In genomic region chr5:152505442-152506042, GRCh38 we compare ENCODE assay signal across 9 cellular contexts.
DNase-seq lines count a peak whose midpoint lies in the region; TF ChIP-seq lines count a peak whose summit lies in the region.
"Had no signal": no experiment of that assay in that cellular context is flagged by ENCODE, and none has a peak within 500 bp of the region (broad histone marks: within the 10 kb centered on the region; RNA-seq: fewer than 3 reads in every experiment).

No MANE protein-coding gene starts in this region.

- no peak overlapping the region for H2AFZ ChIP-seq in Karpas-422 (ENCODE audit: low read length)

- H4K20me1 ChIP-seq in Karpas-422 (ENCODE audit: insufficient read depth, low read depth, low read length) = no peaks in the 10 kb centered on the region

- peaks cover 4% of the 10 kb centered on the region for H3K27me3 Mint-ChIP-seq in brain

- no peak overlapping the region for H3K4me3 Mint-ChIP-seq in brain

- no peaks in the 10 kb centered on the region for H3K9me2 ChIP-seq in Karpas-422 (replicated peaks; ENCODE audit: insufficient read depth, low read length)

- H3K79me2 ChIP-seq in Karpas-422 (ENCODE audit: low read length) = no peaks in the 10 kb centered on the region

- peak; percentile 0 for DNase-seq in activated CD8-positive, alpha-beta memory T cell treated with anti-CD3 and anti-CD28 coated beads, Interleukin-2, amount 50 U/mL, for 24 hours (ENCODE audit: extremely low read depth)
- DNase-seq in activated CD8-positive, alpha-beta memory T cell treated with anti-CD3 and anti-CD28 coated beads, Interleukin-2, amount 50 U/mL, for 4 hours = no peak
- DNase-seq in H4 (ENCODE audit: low spot score) = peak; percentile 19
- DNase-seq in Karpas-422 = peak; percentile 84
- DNase-seq in RPMI7951 (ENCODE audit: low read depth) = peak; percentile 46
- peak; percentile 64 for DNase-seq in islet precursor cell
- DNase-seq in stimulated activated CD4-positive, alpha-beta T cell treated with anti-CD3 and anti-CD28 coated beads, Interleukin-4, amount 100 ng/mL, for 24 hours = peak; percentile 40

- peak overlapping the region in 1 of 5 experiments; percentile 39 for H3K27ac Mint-ChIP-seq in brain

- H3K4me1 ChIP-seq in Karpas-422 (ENCODE audit: low read length) = no peaks in the 10 kb centered on the region

- no peaks in the 10 kb centered on the region for H3K9me3 ChIP-seq in Karpas-422 (ENCODE audit: low read length)
- H3K9me3 ChIP-seq: neutrophil had no signal

- no peak overlapping the region for H3K4me2 ChIP-seq in Karpas-422 (ENCODE audit: low read depth, low read length, poor library complexity, severe bottlenecking)

- no peaks in the 10 kb centered on the region for H3K36me3 Mint-ChIP-seq in brain

- no peak overlapping the region for H3K9ac ChIP-seq in Karpas-422 (ENCODE audit: low read length)

- peaks cover 0 to 3% (median 0%) of the 10 kb centered on the region in 5 experiments for H3K9me3 Mint-ChIP-seq in brain

- no peaks in the 10 kb centered on the region for H3K4me1 Mint-ChIP-seq in brain

- H3K36me3 ChIP-seq in Karpas-422 (ENCODE audit: insufficient read depth, low read length) = no peaks in the 10 kb centered on the region
- H3K36me3 ChIP-seq: neutrophil had no signal

- peak; percentile 74 to 76 for TF ChIP-seq CTCF in brain (conservative IDR thresholded peaks at IDR 0.05)

- no peaks in the 10 kb centered on the region for H3K27me3 ChIP-seq in Karpas-422 (ENCODE audit: low read length)
- H3K27me3 ChIP-seq: neutrophil had no signal

- H3K4me3 ChIP-seq in Karpas-422 (ENCODE audit: low read length) = no peak overlapping the region

- no peak overlapping the region for H3K27ac ChIP-seq in Karpas-422 (ENCODE audit: low read length)
- H3K27ac ChIP-seq: neutrophil had no signal
